9 cellular contexts compared by ENCODE assay signal in the genomic region with DNA sequence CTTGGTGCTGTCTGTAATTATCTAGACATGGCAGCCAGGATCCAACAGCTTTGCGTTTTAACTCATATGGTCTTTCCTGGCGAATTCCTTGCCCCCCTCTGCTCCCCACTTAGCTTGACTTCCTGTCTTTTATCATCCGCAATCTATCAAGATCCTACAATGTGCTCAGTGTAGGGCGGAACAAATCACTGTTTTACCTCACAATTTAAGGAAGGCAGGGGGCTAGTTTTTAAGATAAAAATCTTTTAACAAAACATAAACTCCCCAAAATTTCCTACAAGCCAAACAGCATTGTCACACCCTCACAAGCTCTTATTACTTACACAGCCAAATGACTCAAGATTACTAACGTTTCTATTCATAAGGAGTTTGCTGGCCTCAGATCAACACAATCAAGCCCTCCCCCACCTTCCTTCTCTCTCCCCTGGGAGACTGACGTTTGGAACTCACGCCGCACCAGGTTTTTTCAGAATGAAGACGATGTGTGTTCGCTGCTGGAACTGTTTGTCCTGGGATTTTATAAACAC. TPM values are rescaled to one million over a fixed set of nuclear protein-coding genes. Genes with fewer than 3 reads are reported as not detected.
DNase-seq lines count a peak whose midpoint lies in the region; ATAC-seq and TF ChIP-seq lines count a peak whose summit lies in the region.
"Had no signal": no experiment of that assay in that cellular context is flagged by ENCODE, and none has a peak within 500 bp of the region (broad histone marks: within the 10 kb centered on the region; RNA-seq: fewer than 3 reads in every experiment).

No MANE protein-coding gene starts in this region.

- 25% methylated on average over 10 of the region's 10 CpGs for WGBS in right cardiac atrium
- WGBS in smooth muscle cell (ENCODE audit: low lambda C conversion rate), result 34% methylated on average over 10 of the region's 10 CpGs

- peak overlapping the region; percentile 92 for H3K4me3 ChIP-seq in right cardiac atrium (ENCODE audit: low read length)
- peak overlapping the region; percentile 83 for H3K4me3 ChIP-seq in smooth muscle cell

- no peaks in the 10 kb centered on the region for H3K79me2 ChIP-seq in smooth muscle cell (ENCODE audit: low read depth)

- H3K9me3 ChIP-seq in right cardiac atrium (ENCODE audit: control insufficient read depth, low read length) (no peaks in the 10 kb centered on the region), smooth muscle cell (replicated peaks; ENCODE audit: low read depth) (no peaks in the 10 kb centered on the region)
- H3K9me3 ChIP-seq: adrenal gland had no signal

- H3K27me3 ChIP-seq in right cardiac atrium (ENCODE audit: control insufficient read depth, insufficient read depth) (no peaks in the 10 kb centered on the region), smooth muscle cell (ENCODE audit: low read depth) (no peaks in the 10 kb centered on the region)
- H3K27me3 ChIP-seq: adrenal gland had no signal

- DNase-seq in Right ventricle myocardium inferior (ENCODE audit: missing footprints) (no peak), cardiac septum (ENCODE audit: low spot score) (no peak), right cardiac atrium (peak; percentile 39 to 66 (median 49)), smooth muscle cell (lab: John Stamatoyannopoulos, UW; ENCODE audit: unreplicated experiment) (no peak), 8988T (no peak)

- H2AFZ ChIP-seq in smooth muscle cell (ENCODE audit: low read depth), result peak overlapping the region; percentile 83

- H3K4me2 ChIP-seq in smooth muscle cell, result peak overlapping the region; percentile 97

- no peaks in the 10 kb centered on the region for H3K36me3 ChIP-seq in smooth muscle cell (ENCODE audit: low read depth)
- H3K36me3 ChIP-seq: adrenal gland had no signal

- TF ChIP-seq CTCF in VCaP (conservative IDR thresholded peaks at IDR 0.05) (no peak), smooth muscle cell (IDR thresholded peaks at IDR 0.05; ENCODE audit: borderline replicate concordance, insufficient read depth, poor library complexity, severe bottlenecking) (no peak)

- no peak overlapping the region for H3K9ac ChIP-seq in smooth muscle cell (ENCODE audit: low read depth)

- H3K27ac ChIP-seq in VCaP, result peak overlapping the region; percentile 97
- H3K27ac ChIP-seq in right cardiac atrium (ENCODE audit: low read length), result peak overlapping the region; percentile 28
- H3K27ac ChIP-seq in smooth muscle cell (ENCODE audit: low read depth), result no peak overlapping the region

- ATAC-seq in Right ventricle myocardium inferior (peak; percentile 30), right cardiac atrium (peak; percentile 23 to 77), GM21529 (IDR thresholded peaks at IDR 0.05; ENCODE audit: unreplicated experiment) (no peak), GM18861 (IDR thresholded peaks at IDR 0.05; ENCODE audit: unreplicated experiment) (no peak)

- peaks cover 4% of the 10 kb centered on the region for H3F3A ChIP-seq in smooth muscle cell (ENCODE audit: low read depth)

- intact Hi-C loops in Right ventricle myocardium inferior (cut with DNase I), result loop anchor here (5.0 to 10.0 kb wide), 2 partner anchors 122 to 250 kb away; no protein-coding TSS in a partner anchor
- intact Hi-C loops in cardiac septum (cut with DNase I), result no loop called here
- intact Hi-C loops in right cardiac atrium (cut with DNase I), result no loop called here

- peaks cover 2% of the 10 kb centered on the region for H3K4me1 ChIP-seq in right cardiac atrium (ENCODE audit: control insufficient read depth, insufficient read depth, low read length)
- peaks cover 13% of the 10 kb centered on the region for H3K4me1 ChIP-seq in smooth muscle cell (ENCODE audit: low read depth)

- no peaks in the 10 kb centered on the region for H4K20me1 ChIP-seq in smooth muscle cell (ENCODE audit: low read depth)

RNA-seq across cellular contexts. Expression of a gene that starts 1.3 kb away (rescaled TPM):
- total RNA-seq in Right ventricle myocardium inferior, result 26.3 TPM
- total RNA-seq in cardiac septum, result 25.7 TPM
- 10 to 100 TPM; 55.4 to 93.1 (median 60.9) TPM for total RNA-seq in right cardiac atrium
- 10.7 TPM for polyA plus RNA-seq in right cardiac atrium
- total RNA-seq in smooth muscle cell, result 5.3 and 11.2 TPM in 2 replicates
- 4.1 and 5.1 TPM in 2 replicates for polyA plus RNA-seq in smooth muscle cell

Comparison
In these comparisons a context has a peak if more than half of its experiments do, and no peak if none do; other contexts are left out.
1. DNase-seq: peak in right cardiac atrium (3 of 3); none in Right ventricle myocardium inferior (single experiment), cardiac septum (single experiment), smooth muscle cell (single experiment) and 8988T (single experiment).
2. ATAC-seq: peak in Right ventricle myocardium inferior (single experiment) and right cardiac atrium (2 of 2); none in GM21529 (single experiment) and GM18861 (single experiment).